ENCODE assay signal across 10 cellular contexts in the genomic region with DNA sequence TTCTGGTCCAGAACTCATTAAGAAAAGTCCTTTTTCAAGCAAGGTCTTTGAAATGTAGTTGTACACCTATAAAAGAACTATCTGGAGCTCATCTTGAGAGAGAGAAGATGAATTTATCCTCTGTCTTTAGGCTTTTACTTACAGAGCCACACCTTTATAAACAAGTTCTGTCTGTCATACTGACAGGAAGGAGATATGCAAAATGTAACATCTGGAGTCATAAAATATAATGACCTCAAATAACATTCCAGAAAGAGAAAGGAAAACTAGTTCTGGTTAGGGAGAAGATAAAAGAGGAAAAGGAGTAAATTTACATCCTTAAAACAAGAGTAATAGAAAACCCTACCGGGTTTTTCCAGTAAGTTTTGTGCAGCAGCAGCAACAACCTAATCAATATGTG. TPM values are rescaled to one million over a fixed set of nuclear protein-coding genes. Genes with fewer than 3 reads are reported as not detected.
DNase-seq lines count a peak whose midpoint lies in the region; ATAC-seq and TF ChIP-seq lines count a peak whose summit lies in the region.
"Had no signal": no experiment of that assay in that cellular context is flagged by ENCODE, and none has a peak within 500 bp of the region (broad histone marks: within the 10 kb centered on the region; RNA-seq: fewer than 3 reads in every experiment).

No MANE protein-coding gene starts in this region.

- H3K4me1 Mint-ChIP-seq in activated naive CD8-positive, alpha-beta T cell treated with anti-CD3 and anti-CD28 coated beads, Interleukin-2, amount 10 ng/mL, durations not matched to agents 7 days and 5 days = peaks cover 9% of the 10 kb centered on the region
- H3K4me1 Mint-ChIP-seq in type B pancreatic cell (ENCODE audit: unreplicated experiment) = no peaks in the 10 kb centered on the region

- H3K4me3 Mint-ChIP-seq in activated naive CD8-positive, alpha-beta T cell treated with anti-CD3 and anti-CD28 coated beads, Interleukin-2, amount 10 ng/mL, durations not matched to agents 7 days and 5 days = peak overlapping the region; percentile 33
- peak overlapping the region; percentile 90 for H3K4me3 Mint-ChIP-seq in type B pancreatic cell

- H3K36me3 ChIP-seq in heart right ventricle (no peaks in the 10 kb centered on the region), muscle layer of colon (ENCODE audit: insufficient read depth, low read length) (no peaks in the 10 kb centered on the region)
- H3K36me3 ChIP-seq: BLaER1 treated with 17β-estradiol and CSF1 and Interleukin-3, amounts not matched to agents 10 nM and 100 nM had no signal

- H3K4me1 ChIP-seq in heart right ventricle (peaks cover 0 to 30% (median 10%) of the 10 kb centered on the region in 9 donors), muscle layer of colon (ENCODE audit: insufficient read depth, low read length) (peaks cover 19% of the 10 kb centered on the region)

- TF ChIP-seq CTCF in heart right ventricle (IDR thresholded peaks at IDR 0.05) (no peak), type B pancreatic cell (conservative IDR thresholded peaks at IDR 0.05) (no peak)

- no peak overlapping the region for H3K27ac Mint-ChIP-seq in activated naive CD8-positive, alpha-beta T cell treated with anti-CD3 and anti-CD28 coated beads, Interleukin-2, amount 10 ng/mL, durations not matched to agents 7 days and 5 days
- no peak overlapping the region for H3K27ac Mint-ChIP-seq in type B pancreatic cell

- POLR2A ChIA-PET in activated naive CD8-positive, alpha-beta T cell treated with anti-CD3 and anti-CD28 coated beads, Interleukin-2, amount 10 ng/mL, durations not matched to agents 7 days and 5 days (lab: Charles Lee) = no interaction called here

- H3K27ac ChIP-seq in heart right ventricle = peak overlapping the region in 5 of 10 donors; percentile 78 to 92 (median 90)
- H3K27ac ChIP-seq in muscle layer of colon (ENCODE audit: low read depth, low read length) = peak overlapping the region; percentile 80
- H3K27ac ChIP-seq: BLaER1 treated with 17β-estradiol and CSF1 and Interleukin-3, amounts not matched to agents 10 nM and 100 nM had no signal

- H3K27me3 ChIP-seq in heart right ventricle (peaks cover 0 to 55% (median 15%) of the 10 kb centered on the region in 7 donors), muscle layer of colon (ENCODE audit: control insufficient read depth in 1 of 2, insufficient read depth in 2 of 2, low read length in 2 of 2) (peaks cover 0 to 8% of the 10 kb centered on the region in 2 donors)

- H3K4me3 ChIP-seq in heart right ventricle (peak overlapping the region in 9 of 10 donors; percentile 57 to 79 (median 66)), muscle layer of colon (ENCODE audit: low read depth in 1 of 2, low read length in 2 of 2) (peak overlapping the region in 1 of 2 donors; percentile 84)

- no peak overlapping the region for H3K9ac ChIP-seq in muscle layer of colon (ENCODE audit: low read length)

- 47 to 58% methylated on average over 1 of the region's 1 CpG for WGBS in heart right ventricle, 2 donors

- ATAC-seq in heart right ventricle (no peak), GM18520 (IDR thresholded peaks at IDR 0.05; ENCODE audit: unreplicated experiment) (no peak), HG02798 (IDR thresholded peaks at IDR 0.05; ENCODE audit: poor library complexity, unreplicated experiment) (no peak)
- no peak for ATAC-seq in activated naive CD8-positive, alpha-beta T cell treated with anti-CD3 and anti-CD28 coated beads, Interleukin-2, amount 10 ng/mL, durations not matched to agents 7 days and 5 days (ENCODE audit: low read depth)

- H3K9me3 Mint-ChIP-seq in activated naive CD8-positive, alpha-beta T cell treated with anti-CD3 and anti-CD28 coated beads, Interleukin-2, amount 10 ng/mL, durations not matched to agents 7 days and 5 days = no peaks in the 10 kb centered on the region
- no peaks in the 10 kb centered on the region for H3K9me3 Mint-ChIP-seq in type B pancreatic cell

- DNase-seq in heart right ventricle (no peak), cardiac septum (ENCODE audit: low spot score) (no peak), type B pancreatic cell (ENCODE audit: extremely low spot score, unreplicated experiment) (no peak), NCI-H1694 (lab: John Stamatoyannopoulos, UW) (no peak)
- no peak for DNase-seq in activated naive CD8-positive, alpha-beta T cell treated with anti-CD3 and anti-CD28 coated beads, Interleukin-2, amount 10 ng/mL, durations not matched to agents 7 days and 5 days
- DNase-seq: SHP77 had no signal

- intact Hi-C loops in heart right ventricle (cut with DNase I) (loop anchor here in 8 of 10 donors (5.0 to 10.0 kb wide), 8 partner anchors 490 to 1690 kb away; no protein-coding TSS in a partner anchor), cardiac septum (cut with DNase I) (loop anchor here (5.0 to 10.0 kb wide), 3 partner anchors 492 to 1540 kb away; no protein-coding TSS in a partner anchor)

- peaks cover 49% of the 10 kb centered on the region for H3K27me3 Mint-ChIP-seq in activated naive CD8-positive, alpha-beta T cell treated with anti-CD3 and anti-CD28 coated beads, Interleukin-2, amount 10 ng/mL, durations not matched to agents 7 days and 5 days
- peaks cover 66% of the 10 kb centered on the region for H3K27me3 Mint-ChIP-seq in type B pancreatic cell

- no peaks in the 10 kb centered on the region for H3K36me3 Mint-ChIP-seq in activated naive CD8-positive, alpha-beta T cell treated with anti-CD3 and anti-CD28 coated beads, Interleukin-2, amount 10 ng/mL, durations not matched to agents 7 days and 5 days
- no peaks in the 10 kb centered on the region for H3K36me3 Mint-ChIP-seq in type B pancreatic cell

- H3K9me3 ChIP-seq in heart right ventricle = no peaks in the 10 kb centered on the region
- no peaks in the 10 kb centered on the region for H3K9me3 ChIP-seq in muscle layer of colon (ENCODE audit: low read length)
- H3K9me3 ChIP-seq: BLaER1 treated with 17β-estradiol and CSF1 and Interleukin-3, amounts not matched to agents 10 nM and 100 nM had no signal

RNA-seq across cellular contexts. Expression of gene INPP4B, which starts 1.3 kb away (rescaled TPM):
- total RNA-seq in heart right ventricle (10 to 100 TPM in 8 of 10 donors, 1 to 10 TPM in 2; 5.8 to 100.0 (median 52.1) TPM), cardiac septum (83.1 TPM), type B pancreatic cell (ENCODE audit: low replicate concordance) (4.8 and 9.0 TPM in 2 replicates)
- polyA plus RNA-seq in heart right ventricle = 1 to 10 TPM; 3.7 to 6.9 TPM
- total RNA-seq in activated naive CD8-positive, alpha-beta T cell treated with anti-CD3 and anti-CD28 coated beads, Interleukin-2, amount 10 ng/mL, durations not matched to agents 7 days and 5 days = 10 to 100 TPM; 35.4 to 43.0 TPM
